In genomic region chr2:85418132-85419008, GRCh38 we compare ENCODE assay signal across 1 cellular context.
TF ChIP-seq lines count a peak whose summit lies in the region.

TSS of gene SH2D6 (plus strand) at chr2:85418714. CDS start at chr2:85429466, 10,752 bp downstream.

TF ChIP-seq in HEK293, 187 proteins besides CTCF, POLR2A, EP300 and RAD21 (continued from another document):
- TF ChIP-seq ZNF169 (tag by site-specific recombination; IDR thresholded peaks at IDR 0.05) = no peak
- no peak for TF ChIP-seq REST (tag by site-specific recombination; IDR thresholded peaks at IDR 0.05)
- no peak for TF ChIP-seq ZNF140 (tag by site-specific recombination; IDR thresholded peaks at IDR 0.05)
- TF ChIP-seq ZNF660 (tag by site-specific recombination; IDR thresholded peaks at IDR 0.05) = 0 out of 2 replicates have a peak, but pooled peaks have one; percentile 11
- 0 out of 2 replicates have a peak, but pooled peaks have one; percentile 22 for TF ChIP-seq ZBTB10 (tag by site-specific recombination; IDR thresholded peaks at IDR 0.05)
- no peak for TF ChIP-seq PRDM6 (tag by site-specific recombination; IDR thresholded peaks at IDR 0.05)
- TF ChIP-seq PRDM1 (tag by site-specific recombination; IDR thresholded peaks at IDR 0.05) = no peak
- no peak for TF ChIP-seq ZNF311 (tag by site-specific recombination; IDR thresholded peaks at IDR 0.05; ENCODE audit: borderline replicate concordance)
- no peak for TF ChIP-seq HOXA7 (CRISPR knock-in tag; IDR thresholded peaks at IDR 0.05; ENCODE audit: borderline replicate concordance)
- peak; percentile 69; the same call in 1 of the 2 replicates for TF ChIP-seq ZBTB11 (tag by site-specific recombination; conservative IDR thresholded peaks at IDR 0.05; ENCODE audit: low read depth)
- peak; percentile 28; the same call in 1 of the 2 replicates for TF ChIP-seq YY1 (tag by site-specific recombination; IDR thresholded peaks at IDR 0.05)
- no peak for TF ChIP-seq ZNF843 (tag by site-specific recombination; IDR thresholded peaks at IDR 0.05)
- no peak for TF ChIP-seq ZNF792 (tag by site-specific recombination; IDR thresholded peaks at IDR 0.05)
- TF ChIP-seq ZBTB17 (tag by site-specific recombination; IDR thresholded peaks at IDR 0.05) = peak; percentile 84
- no peak for TF ChIP-seq BCL11A (tag by site-specific recombination; IDR thresholded peaks at IDR 0.05; ENCODE audit: low read depth)
- no peak for TF ChIP-seq HIC1 (tag by site-specific recombination; IDR thresholded peaks at IDR 0.05)
- peak; percentile 16; the same call in 1 of the 2 replicates for TF ChIP-seq ZNF449 (tag by site-specific recombination; IDR thresholded peaks at IDR 0.05)
- no peak for TF ChIP-seq ZNF133 (tag by site-specific recombination; IDR thresholded peaks at IDR 0.05)
- peak; percentile 78 for TF ChIP-seq PATZ1 (tag by site-specific recombination; IDR thresholded peaks at IDR 0.05)
- TF ChIP-seq ZNF121 (tag by site-specific recombination; IDR thresholded peaks at IDR 0.05) = peak; percentile 90
- no peak for TF ChIP-seq ZNF561 (tag by site-specific recombination; IDR thresholded peaks at IDR 0.05; ENCODE audit: borderline replicate concordance)
- TF ChIP-seq ZNF350 (tag by site-specific recombination; IDR thresholded peaks at IDR 0.05) = no peak
- TF ChIP-seq ZNF16 (tag by site-specific recombination; IDR thresholded peaks at IDR 0.05; ENCODE audit: low read depth) = no peak
- peak; percentile 96 for TF ChIP-seq KLF8 (tag by site-specific recombination; IDR thresholded peaks at IDR 0.05)
- no peak for TF ChIP-seq ZNF791 (tag by site-specific recombination; IDR thresholded peaks at IDR 0.05)
- TF ChIP-seq ZNF692 (tag by site-specific recombination; IDR thresholded peaks at IDR 0.05) = peak; percentile 12
- no peak for TF ChIP-seq ZNF658 (tag by site-specific recombination; IDR thresholded peaks at IDR 0.05)
- TF ChIP-seq ZNF558 (tag by site-specific recombination; IDR thresholded peaks at IDR 0.05) = no peak
- no peak for TF ChIP-seq MEIS1 (CRISPR knock-in tag; IDR thresholded peaks at IDR 0.05; ENCODE audit: borderline replicate concordance)
- no peak for TF ChIP-seq SCRT2 (tag by site-specific recombination; IDR thresholded peaks at IDR 0.05)
- no peak for TF ChIP-seq INSM2 (tag by site-specific recombination; IDR thresholded peaks at IDR 0.05)
